In genomic region chr22:41800348-41801146, GRCh38 we compare ENCODE assay signal across 8 cellular contexts. TPM values are rescaled to one million over a fixed set of nuclear protein-coding genes. Genes with fewer than 3 reads are reported as not detected.
DNase-seq lines count a peak whose midpoint lies in the region; ATAC-seq and TF ChIP-seq lines count a peak whose summit lies in the region.

TSS of gene CCDC134 (plus strand) at chr22:41800679. CDS start at chr22:41808891, 8,212 bp downstream.

- POLR2A ChIA-PET in Panc1 (lab: Charles Lee): interaction anchor here (0.5 to 1.2 kb wide), 2 partner anchors 54 to 147 kb away, joined by 3 to 4 read pairs; no protein-coding TSS in a partner anchor

- no peak for TF ChIP-seq RAD21 in Ishikawa (IDR thresholded peaks at IDR 0.05; ENCODE audit: low read depth)

- H3K4me1 Mint-ChIP-seq in activated T-cell treated with anti-CD3 and anti-CD28 coated beads, Interleukin-2, amount 50 U/mL, for 24 hours (ENCODE audit: low read depth): peaks cover 45% of the 10 kb centered on the region

- CTCF ChIA-PET in Panc1 (lab: Charles Lee): interaction anchor here (1.2 to 1.3 kb wide), 3 partner anchors 10 to 103 kb away, joined by 3 to 6 read pairs (median 4); no protein-coding TSS in a partner anchor

- H3K4me1 ChIP-seq in Panc1 (ENCODE audit: control insufficient read depth, insufficient read depth, low read length) (peaks cover 14% of the 10 kb centered on the region), muscle layer of colon (ENCODE audit: insufficient read depth, low read length) (peaks cover 19% of the 10 kb centered on the region)

- H3K9ac ChIP-seq in muscle layer of colon (ENCODE audit: low read length): peak within 1 kb of the TSS; percentile 90

- no peaks in the 10 kb centered on the region for H3K9me3 ChIP-seq in Panc1 (ENCODE audit: control insufficient read depth, insufficient read depth, low read depth, low read length)
- no peaks in the 10 kb centered on the region for H3K9me3 ChIP-seq in muscle layer of colon (ENCODE audit: low read length)

- in situ Hi-C loops in Panc1 (cut with HindIII; ENCODE audit: low pct_unique_long_range_greater_than_20kb, low sequenced_read_pairs): no loop called here

- TSS peak; percentile 77 for BruUV-seq in Panc1 (replicated peaks; lab: Mats Ljungman, UMichigan)

- H3K36me3 ChIP-seq in Panc1 (ENCODE audit: control insufficient read depth, insufficient read depth, low read length): no peaks in the 10 kb centered on the region; the same call in 1 of the 2 replicates
- no peaks in the 10 kb centered on the region for H3K36me3 ChIP-seq in muscle layer of colon (ENCODE audit: insufficient read depth, low read length)

- TF ChIP-seq EP300 in Ishikawa (IDR thresholded peaks at IDR 0.05; ENCODE audit: borderline replicate concordance): no peak; the same call in 1 of the 2 replicates

- TF ChIP-seq POLR2A in erythroblast (IDR thresholded peaks at IDR 0.05; ENCODE audit: low read length): peak; percentile 95

- no peaks in the 10 kb centered on the region for H3K27me3 ChIP-seq in Panc1 (ENCODE audit: control insufficient read depth, insufficient read depth, low read length)
- H3K27me3 ChIP-seq in muscle layer of colon (ENCODE audit: control insufficient read depth in 1 of 2, insufficient read depth in 2 of 2, low read length in 2 of 2): no peaks in the 10 kb centered on the region

- DNase-seq in DMS 273 treated with DMSO at 0.1 percent for 48 hours (lab: John Stamatoyannopoulos, UW): peak; percentile 41
- DNase-seq in Panc1 (ENCODE audit: low read depth, low spot score): no peak
- DNase-seq in activated T-cell treated with anti-CD3 and anti-CD28 coated beads, Interleukin-2, amount 50 U/mL, for 24 hours: peak; percentile 93
- peak; percentile 90 to 94 for DNase-seq in erythroblast (lab: John Stamatoyannopoulos, UW)
- DNase-seq in stimulated activated CD8-positive, alpha-beta memory T cell treated with anti-CD3 and anti-CD28 coated beads, Interleukin-7, amount 100 ng/mL, for 1 hour (ENCODE audit: low read depth in 2 of 2): peak; percentile 74 to 77

- no peaks in the 10 kb centered on the region for H3K27me3 Mint-ChIP-seq in activated T-cell treated with anti-CD3 and anti-CD28 coated beads, Interleukin-2, amount 50 U/mL, for 24 hours

- H3K36me3 Mint-ChIP-seq in activated T-cell treated with anti-CD3 and anti-CD28 coated beads, Interleukin-2, amount 50 U/mL, for 24 hours (ENCODE audit: low read depth): peaks cover 39% of the 10 kb centered on the region

- H3K4me3 Mint-ChIP-seq in activated T-cell treated with anti-CD3 and anti-CD28 coated beads, Interleukin-2, amount 50 U/mL, for 24 hours: peak within 1 kb of the TSS; percentile 97

- intact Hi-C loops in Panc1 (cut with micrococcal nuclease; ENCODE audit: unreplicated experiment): no loop called here

- no peaks in the 10 kb centered on the region for H3K9me3 Mint-ChIP-seq in activated T-cell treated with anti-CD3 and anti-CD28 coated beads, Interleukin-2, amount 50 U/mL, for 24 hours

- H3K4me3 ChIP-seq in Panc1 (ENCODE audit: low read depth in 2 of 2, low read length in 2 of 2) (peak within 1 kb of the TSS; percentile 73 to 79), muscle layer of colon (ENCODE audit: low read depth in 1 of 2, low read length in 2 of 2) (peak within 1 kb of the TSS; percentile 89 to 97)

- H3K27ac Mint-ChIP-seq in activated T-cell treated with anti-CD3 and anti-CD28 coated beads, Interleukin-2, amount 50 U/mL, for 24 hours: peak within 1 kb of the TSS; percentile 98

- no peak for TF ChIP-seq CTCF in Panc1 (IDR thresholded peaks at IDR 0.05)

- peak; percentile 76 for ATAC-seq in GM21526 (IDR thresholded peaks at IDR 0.05; ENCODE audit: low FRiP score, unreplicated experiment)
- peak; percentile 99 for ATAC-seq in Panc1

- H3K27ac ChIP-seq in Panc1 (ENCODE audit: low read length) (peak within 1 kb of the TSS; percentile 90), muscle layer of colon (ENCODE audit: low read depth, low read length) (peak within 1 kb of the TSS; percentile 82)

TF ChIP-seq in Ishikawa, 13 proteins besides CTCF, POLR2A, EP300 and RAD21:
- TF ChIP-seq YY1 (IDR thresholded peaks at IDR 0.05; ENCODE audit: low read depth) (peak; percentile 19; the same call in 1 of the 2 replicates), CREB1 (IDR thresholded peaks at IDR 0.05; ENCODE audit: low read depth) (no peak; the same call in 1 of the 2 replicates), ZBTB7A (IDR thresholded peaks at IDR 0.05; ENCODE audit: low read depth) (no peak), REST (IDR thresholded peaks at IDR 0.05; ENCODE audit: low read depth) (no peak), NFIC (IDR thresholded peaks at IDR 0.05) (peak; percentile 91), EGR1 (IDR thresholded peaks at IDR 0.05) (no peak), MAX (IDR thresholded peaks at IDR 0.05) (peak; percentile 90), CEBPB (IDR thresholded peaks at IDR 0.05) (no peak), TCF12 (IDR thresholded peaks at IDR 0.05; ENCODE audit: low read depth) (peak; percentile 56), TEAD4 (IDR thresholded peaks at IDR 0.05) (no peak), USF1 (IDR thresholded peaks at IDR 0.05) (peak; percentile 37; the same call in 1 of the 2 replicates), TAF1 (IDR thresholded peaks at IDR 0.05; ENCODE audit: low read depth) (peak; percentile 98), FOXM1 (IDR thresholded peaks at IDR 0.05; ENCODE audit: borderline replicate concordance, low read depth) (no peak)

RNA-seq across cellular contexts. Expression of gene CCDC134, which starts in this region (rescaled TPM):
- total RNA-seq in Panc1 (2021; ENCODE audit: unreplicated experiment): 16.7 TPM
- polyA plus RNA-seq in Panc1 (2012; ENCODE audit: insufficient read length): 5.7 TPM
